ENCODE assay signal across 21 cellular contexts in genomic region chr20:34720266-34720665, GRCh38. TPM values are rescaled to one million over a fixed set of nuclear protein-coding genes. Genes with fewer than 3 reads are reported as not detected.
DNase-seq lines count a peak whose midpoint lies in the region; ATAC-seq, FAIRE-seq and TF ChIP-seq lines count a peak whose summit lies in the region.
"Had no signal": no experiment of that assay in that cellular context is flagged by ENCODE, and none has a peak within 500 bp of the region (broad histone marks: within the 10 kb centered on the region; RNA-seq: fewer than 3 reads in every experiment).

No MANE protein-coding gene starts in this region.

- DNase-seq in NCI-H1092 (lab: John Stamatoyannopoulos, UW) (peak; percentile 19), NCI-H1092 treated with DMSO at 0.1 percent for 48 hours (lab: John Stamatoyannopoulos, UW) (no peak), RWPE2 (ENCODE audit: low spot score) (peak; percentile 22), dorsolateral prefrontal cortex (peak in 3 of 10 donors; percentile 32 to 76 (median 65)), stomach (no peak), urothelium cell line (ENCODE audit: low spot score) (no peak)
- DNase-seq: 8988T; activated naive CD4-positive, alpha-beta T cell treated with anti-CD3 and anti-CD28 coated beads, Interleukin-2, amount 50 U/mL, for 16 hours; activated T-cell treated with anti-CD3 and anti-CD28 coated beads, Interleukin-2, amount 50 U/mL, for 4 hours; BE2C; gastrocnemius medialis; H9; kidney glomerular epithelial cell; naive thymus-derived CD8-positive, alpha-beta T cell; NCI-H2029 treated with DMSO at 0.1 percent for 48 hours; NCI-H510A treated with DMSO at 0.1 percent for 48 hours; OCI-M1; stimulated activated CD4-positive, alpha-beta T cell treated with anti-CD3 and anti-CD28 coated beads, Interleukin-2, amount 100 ng/mL, for 24 hours had no signal

- TF ChIP-seq EP300 in stomach (IDR thresholded peaks at IDR 0.05) = peak; percentile 11

- no peak for TF ChIP-seq POLR2A in stomach (IDR thresholded peaks at IDR 0.05)

- H3K27ac ChIP-seq in RWPE2 (ENCODE audit: poor library complexity, severe bottlenecking) = no peak overlapping the region
- peak overlapping the region in 31 of 59 donors; percentile 0 to 75 (median 43) for H3K27ac ChIP-seq in dorsolateral prefrontal cortex
- no peak overlapping the region for H3K27ac ChIP-seq in stomach
- H3K27ac ChIP-seq: parathyroid adenoma had no signal

- H3K4me3 ChIP-seq in RWPE2 (ENCODE audit: severe bottlenecking) (no peak overlapping the region), dorsolateral prefrontal cortex (no peak overlapping the region), stomach (no peak overlapping the region)
- H3K4me3 ChIP-seq: gastrocnemius medialis had no signal

- no peak for FAIRE-seq in urothelium cell line (lab: Jason Lieb, UNC)

- intact Hi-C loops in dorsolateral prefrontal cortex (cut with DNase I) = no loop called here
- intact Hi-C loops in stomach (cut with DNase I; ENCODE audit: low total_unique reads) = no loop called here

- no peak for TF ChIP-seq CTCF in RWPE2 (IDR thresholded peaks at IDR 0.05; ENCODE audit: poor library complexity, severe bottlenecking)
- no peak for TF ChIP-seq CTCF in dorsolateral prefrontal cortex (IDR thresholded peaks at IDR 0.05 in 54 of 56, conservative IDR thresholded peaks at IDR 0.05 in 2 of 56; ENCODE audit: low read depth in 1 of 56, partially characterized antibody in 56 of 56)
- TF ChIP-seq CTCF in stomach (IDR thresholded peaks at IDR 0.05) = no peak

- H3K9me3 ChIP-seq in RWPE2 (ENCODE audit: severe bottlenecking) (no peaks in the 10 kb centered on the region), stomach (no peaks in the 10 kb centered on the region)
- H3K9me3 ChIP-seq: BE2C, gastrocnemius medialis had no signal

- no peak for ATAC-seq in RWPE2 (ENCODE audit: low read depth)
- ATAC-seq in HG03439 (IDR thresholded peaks at IDR 0.05; ENCODE audit: unreplicated experiment) = no peak
- no peak for ATAC-seq in GM18868 (IDR thresholded peaks at IDR 0.05; ENCODE audit: unreplicated experiment)
- ATAC-seq: gastrocnemius medialis; naive thymus-derived CD8-positive, alpha-beta T cell had no signal

- 49 to 69% (median 58%) methylated on average over 2 of the region's 2 CpGs for WGBS in stomach, 5 donors

- H3K4me1 ChIP-seq in RWPE2 (ENCODE audit: insufficient read depth, poor library complexity, severe bottlenecking) (no peaks in the 10 kb centered on the region), stomach (peaks cover 0 to 12% (median 4%) of the 10 kb centered on the region in 4 donors)
- H3K4me1 ChIP-seq: BE2C, parathyroid adenoma had no signal

- H3K36me3 ChIP-seq in RWPE2 (ENCODE audit: low read depth) (peaks cover 65% of the 10 kb centered on the region), stomach (peaks cover 16 to 69% (median 56%) of the 10 kb centered on the region in 4 donors)

- H3K27me3 ChIP-seq in RWPE2 (ENCODE audit: insufficient read depth, poor library complexity, severe bottlenecking) (no peaks in the 10 kb centered on the region), dorsolateral prefrontal cortex (no peaks in the 10 kb centered on the region), stomach (no peaks in the 10 kb centered on the region)
- H3K27me3 ChIP-seq: BE2C, gastrocnemius medialis had no signal

RNA-seq across cellular contexts. Expression of gene TP53INP2, which starts 16.1 kb away (rescaled TPM):
- total RNA-seq in dorsolateral prefrontal cortex (100 to 1,000 TPM in 68 of 120 experiments, 10 to 100 TPM in 52; 27.3 to 337 (median 106) TPM), stomach (10 to 100 TPM in 4 of 5 donors, 1 to 10 TPM in 1; 8.4 to 63.1 (median 28.0) TPM)
- polyA plus RNA-seq in stomach = 10 to 100 TPM; 11.6 to 28.0 (median 25.0) TPM

RNA-seq across cellular contexts. Expression of gene PIGU, which starts 43.4 kb away (rescaled TPM):
- total RNA-seq in dorsolateral prefrontal cortex = 10 to 100 TPM; 15.5 to 38.4 (median 22.8) TPM
- 10 to 100 TPM in 2 of 5 donors, 1 to 10 TPM in 2, under 1 TPM in 1; 0.45 to 15.6 (median 9.7) TPM for total RNA-seq in stomach
- 10 to 100 TPM in 2 of 3 donors, 1 to 10 TPM in 1; 7.0 to 21.3 (median 10.9) TPM for polyA plus RNA-seq in stomach

Comparison
In these comparisons a context has a peak if more than half of its experiments do, and no peak if none do; other contexts are left out.
1. DNase-seq: peak in NCI-H1092 (single experiment) and RWPE2 (single experiment); none in NCI-H1092 treated with DMSO at 0.1 percent for 48 hours (single experiment), stomach (single experiment) and urothelium cell line (single experiment).
2. H3K27ac ChIP-seq: peak in dorsolateral prefrontal cortex (31 of 59); none in RWPE2 (single experiment) and stomach (0 of 5).